In genomic region chr10:70223728-70224127, GRCh38 we compare ENCODE assay signal across 1 cellular context.
TF ChIP-seq lines count a peak whose summit lies in the region.

No MANE protein-coding gene starts in this region.

TF ChIP-seq in HepG2, 621 proteins besides CTCF, POLR2A, EP300 and RAD21:
- TF ChIP-seq ZKSCAN8 (CRISPR knock-in tag; IDR thresholded peaks at IDR 0.05; ENCODE audit: borderline replicate concordance), result no peak
- TF ChIP-seq ZNF12 (CRISPR knock-in tag; IDR thresholded peaks at IDR 0.05), result no peak
- TF ChIP-seq KMT2B (CRISPR knock-in tag; IDR thresholded peaks at IDR 0.05), result no peak
